Comparison of ENCODE assay signal across 12 cellular contexts in the genomic region with DNA sequence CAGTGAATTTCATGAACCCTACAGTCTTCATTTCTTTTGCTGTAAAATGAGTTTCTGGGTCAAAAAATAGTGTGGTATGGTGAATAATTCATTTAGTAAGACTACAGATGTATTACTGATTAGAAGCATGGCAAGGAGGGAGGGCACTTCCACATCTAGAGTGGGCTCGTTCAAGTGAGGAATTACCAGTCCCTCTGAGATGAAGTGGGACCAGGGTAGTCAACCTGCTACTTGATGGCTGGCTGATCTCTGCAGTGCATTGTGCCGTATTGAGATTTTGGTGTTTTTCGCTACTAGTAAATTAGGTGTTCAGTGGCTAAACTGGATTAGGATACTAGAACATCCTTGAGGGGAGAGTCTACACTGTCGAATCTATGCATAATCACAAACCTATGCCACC. TPM values are rescaled to one million over a fixed set of nuclear protein-coding genes. Genes with fewer than 3 reads are reported as not detected.
DNase-seq lines count a peak whose midpoint lies in the region; ATAC-seq and TF ChIP-seq lines count a peak whose summit lies in the region.
"Had no signal": no experiment of that assay in that cellular context is flagged by ENCODE, and none has a peak within 500 bp of the region (broad histone marks: within the 10 kb centered on the region; RNA-seq: fewer than 3 reads in every experiment).

No MANE protein-coding gene starts in this region.

- DNase-seq in esophagus muscularis mucosa (ENCODE audit: extremely low spot score) (no peak), EL (no peak), AML-193 (lab: John Stamatoyannopoulos, UW) (no peak), medulla oblongata (ENCODE audit: extremely low spot score) (no peak), kidney glomerular epithelial cell (lab: John Stamatoyannopoulos, UW) (no peak)
- DNase-seq: activated CD4-positive, CD25-positive, alpha-beta regulatory T cell treated with anti-CD3 and anti-CD28 coated beads, Interleukin-2, amount 50 U/mL, for 72 hours; GOT3; MG63 had no signal

- H3K27me3 ChIP-seq in esophagus muscularis mucosa, result no peaks in the 10 kb centered on the region
- H3K27me3 ChIP-seq: MG63, neural progenitor cell had no signal

- no peak for TF ChIP-seq POLR2A in esophagus muscularis mucosa (IDR thresholded peaks at IDR 0.05; ENCODE audit: low read depth)

- peak overlapping the region in 3 of 4 donors; percentile 7 to 68 (median 23) for H3K27ac ChIP-seq in esophagus muscularis mucosa (replicated peaks in 1 of 4)
- H3K27ac ChIP-seq: neural progenitor cell had no signal

- peaks cover 9 to 62% (median 33%) of the 10 kb centered on the region in 4 donors for H3K36me3 ChIP-seq in esophagus muscularis mucosa
- H3K36me3 ChIP-seq: MG63 had no signal

- H3K4me1 ChIP-seq in esophagus muscularis mucosa, result peaks cover 20 to 94% (median 72%) of the 10 kb centered on the region in 4 donors
- H3K4me1 ChIP-seq: neural progenitor cell had no signal

- no peak for TF ChIP-seq EP300 in esophagus muscularis mucosa (IDR thresholded peaks at IDR 0.05)

- H3K4me3 ChIP-seq in esophagus muscularis mucosa, result no peak overlapping the region
- H3K4me3 ChIP-seq: MG63, neural progenitor cell had no signal

- intact Hi-C loops in esophagus muscularis mucosa (cut with DNase I), result no loop called here

- ATAC-seq in GM18511 (IDR thresholded peaks at IDR 0.05; ENCODE audit: unreplicated experiment) (peak; percentile 71), GM21515 (IDR thresholded peaks at IDR 0.05; ENCODE audit: unreplicated experiment) (peak; percentile 33), HG03159 (IDR thresholded peaks at IDR 0.05; ENCODE audit: unreplicated experiment) (peak; percentile 44)

- no peak for TF ChIP-seq CTCF in esophagus muscularis mucosa (IDR thresholded peaks at IDR 0.05)

- 92% methylated on average over 4 of the region's 4 CpGs for WGBS in esophagus muscularis mucosa

- H3K9me3 ChIP-seq in esophagus muscularis mucosa, result no peaks in the 10 kb centered on the region
- H3K9me3 ChIP-seq: MG63 had no signal

RNA-seq across cellular contexts. Expression of a gene that starts 10.8 kb away (rescaled TPM):
- total RNA-seq in esophagus muscularis mucosa, result 100 to 1,000 TPM in 1 of 4 donors, 10 to 100 TPM in 3; 78.3 to 115 (median 86.4) TPM

RNA-seq across cellular contexts. Expression of a gene that starts 23.9 kb away (rescaled TPM):
- 1 to 10 TPM in 2 of 4 donors, under 1 TPM in 2; 0.23 to 1.7 (median 1.1) TPM for total RNA-seq in esophagus muscularis mucosa

RNA-seq across cellular contexts. Expression of a gene that starts 28.1 kb away (rescaled TPM):
- 1 to 10 TPM; 3.8 to 6.3 (median 6.2) TPM for total RNA-seq in esophagus muscularis mucosa

RNA-seq across cellular contexts. Expression of a gene that starts 50.9 kb away (rescaled TPM):
- 100 to 1,000 TPM in 3 of 4 donors, 10 to 100 TPM in 1; 90.0 to 129 (median 118) TPM for total RNA-seq in esophagus muscularis mucosa
